19 cellular contexts compared by ENCODE assay signal in the genomic region with DNA sequence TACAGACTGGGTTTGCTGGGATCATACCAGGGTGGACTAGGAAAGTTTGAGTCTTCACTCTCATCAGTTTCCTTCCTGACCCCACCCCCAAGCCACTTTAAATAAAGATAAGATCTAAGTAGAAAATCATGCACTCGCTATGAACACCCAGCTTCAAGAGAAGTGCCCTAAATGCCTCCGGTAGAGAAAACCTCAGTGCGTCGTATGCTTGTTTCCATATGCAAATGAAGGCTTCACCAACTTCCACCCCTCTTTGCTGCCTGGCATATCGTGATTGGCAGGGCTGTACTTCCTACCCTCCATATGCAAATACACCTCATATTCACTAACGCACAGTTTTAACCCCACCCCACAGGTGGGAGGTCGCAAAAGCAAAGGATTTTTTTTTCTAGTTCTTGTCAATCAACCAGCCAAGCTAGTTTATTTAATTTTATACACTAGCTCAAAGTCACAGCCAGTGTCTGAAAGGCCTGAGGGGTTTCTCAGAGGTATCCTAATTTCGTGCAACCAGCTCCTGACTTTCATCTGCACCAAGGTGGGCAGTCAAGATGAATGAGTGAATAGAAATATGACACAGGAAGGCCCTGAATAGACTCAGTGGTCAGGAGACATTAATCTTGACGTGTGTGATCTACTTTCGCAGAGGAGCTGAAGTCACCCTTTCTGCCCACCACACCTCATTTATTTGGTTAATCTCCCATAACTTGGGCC.
A peak's percentile ranks its signal among the peaks of the same experiment; 100 is the strongest.
DNase-seq lines count a peak whose midpoint lies in the region; ATAC-seq and TF ChIP-seq lines count a peak whose summit lies in the region.
"Had no signal": no experiment of that assay in that cellular context is flagged by ENCODE, and none has a peak within 500 bp of the region (broad histone marks: within the 10 kb centered on the region; RNA-seq: fewer than 3 reads in every experiment).

No MANE protein-coding gene starts in this region.

- no peak for TF ChIP-seq CTCF in MM.1S (IDR thresholded peaks at IDR 0.05; ENCODE audit: low read length)
- TF ChIP-seq CTCF in esophagus muscularis mucosa (IDR thresholded peaks at IDR 0.05): no peak
- no peak for TF ChIP-seq CTCF in foreskin keratinocyte (conservative IDR thresholded peaks at IDR 0.05)

- no peak for TF ChIP-seq POLR2A in esophagus muscularis mucosa (IDR thresholded peaks at IDR 0.05; ENCODE audit: low read depth)

- DNase-seq in Jurkat, Clone E6-1 (ENCODE audit: low read depth, low spot score): peak; percentile 83
- DNase-seq in MM.1S: peak; percentile 13
- DNase-seq in NCI-H526 treated with DMSO at 0.1 percent for 48 hours (lab: John Stamatoyannopoulos, UW): peak; percentile 75
- DNase-seq in esophagus muscularis mucosa (ENCODE audit: extremely low spot score): peak; percentile 79
- DNase-seq in dedifferentiated amniotic fluid mesenchymal stem cell (ENCODE audit: extremely low spot score): no peak
- DNase-seq in NCI-H187 (lab: John Stamatoyannopoulos, UW): no peak
- no peak for DNase-seq in foreskin keratinocyte
- DNase-seq: ACHN; BE2C; C1 segment of cervical spinal cord; CD4-positive, CD25-positive, alpha-beta regulatory T cell; CD8-positive, alpha-beta memory T cell; COR-L47; DMS 273 treated with DMSO at 0.1 percent for 48 hours; DMS53; GM23248; IMR-90 had no signal

- no peaks in the 10 kb centered on the region for H4K20me1 ChIP-seq in MM.1S (ENCODE audit: insufficient read depth, low read length)

- no peak for ATAC-seq in HG02571 (IDR thresholded peaks at IDR 0.05; ENCODE audit: unreplicated experiment)
- ATAC-seq in foreskin keratinocyte: no peak

- H2AFZ ChIP-seq in MM.1S (ENCODE audit: low read length): no peak overlapping the region
- H2AFZ ChIP-seq: GM23248 had no signal

- no peak overlapping the region for H3K4me3 ChIP-seq in Jurkat, Clone E6-1 (ENCODE audit: low read length)
- H3K4me3 ChIP-seq in MM.1S (ENCODE audit: low read length): no peak overlapping the region
- H3K4me3 ChIP-seq in esophagus muscularis mucosa: no peak overlapping the region
- H3K4me3 ChIP-seq: GM23248, HAP-1 had no signal

- no peaks in the 10 kb centered on the region for H3K36me3 ChIP-seq in MM.1S (replicated peaks; ENCODE audit: insufficient read depth, low read length)
- H3K36me3 ChIP-seq in esophagus muscularis mucosa: no peaks in the 10 kb centered on the region
- H3K36me3 ChIP-seq: BE2C, HAP-1 had no signal

- WGBS in esophagus muscularis mucosa: 88% methylated on average over 10 of the region's 10 CpGs

- H3K27me3 ChIP-seq in MM.1S (replicated peaks; ENCODE audit: insufficient read depth, low read length): peaks cover 21% of the 10 kb centered on the region
- no peaks in the 10 kb centered on the region for H3K27me3 ChIP-seq in esophagus muscularis mucosa
- no peaks in the 10 kb centered on the region for H3K27me3 ChIP-seq in foreskin keratinocyte
- H3K27me3 ChIP-seq: BE2C had no signal

- H3K4me2 ChIP-seq in MM.1S (ENCODE audit: low read depth, low read length): no peak overlapping the region

- no peak for TF ChIP-seq EP300 in esophagus muscularis mucosa (IDR thresholded peaks at IDR 0.05)

- H3F3A ChIP-seq in MM.1S (ENCODE audit: insufficient read depth, low read length): no peaks in the 10 kb centered on the region

- intact Hi-C loops in esophagus muscularis mucosa (cut with DNase I): no loop called here

- no peaks in the 10 kb centered on the region for H3K79me2 ChIP-seq in MM.1S (ENCODE audit: low read length)

- H3K9me3 ChIP-seq in MM.1S (replicated peaks; ENCODE audit: insufficient read depth, low read length) (no peaks in the 10 kb centered on the region), esophagus muscularis mucosa (no peaks in the 10 kb centered on the region)
- H3K9me3 ChIP-seq: BE2C, HAP-1 had no signal

- H3K9ac ChIP-seq in MM.1S (ENCODE audit: low read length): no peak overlapping the region
- H3K9ac ChIP-seq: GM23248 had no signal

- H3K4me1 ChIP-seq in MM.1S (ENCODE audit: low read length) (no peaks in the 10 kb centered on the region), esophagus muscularis mucosa (no peaks in the 10 kb centered on the region), foreskin keratinocyte (no peaks in the 10 kb centered on the region)
- H3K4me1 ChIP-seq: BE2C, HAP-1 had no signal

- H3K9me2 ChIP-seq in MM.1S (replicated peaks; ENCODE audit: insufficient read depth, low read length): no peaks in the 10 kb centered on the region

- H3K27ac ChIP-seq in MM.1S (ENCODE audit: low read length) (no peak overlapping the region), esophagus muscularis mucosa (replicated peaks in 1 of 4) (no peak overlapping the region), foreskin keratinocyte (no peak overlapping the region)
- H3K27ac ChIP-seq: GM23248 had no signal

Comparison
In these comparisons a context has a peak if more than half of its experiments do, and no peak if none do; other contexts are left out.
1. DNase-seq: peak in Jurkat, Clone E6-1 (single experiment), MM.1S (single experiment), NCI-H526 treated with DMSO at 0.1 percent for 48 hours (single experiment) and esophagus muscularis mucosa (single experiment); none in dedifferentiated amniotic fluid mesenchymal stem cell (single experiment), NCI-H187 (0 of 2) and foreskin keratinocyte (0 of 2).